8 cellular contexts compared by ENCODE assay signal in the genomic region with DNA sequence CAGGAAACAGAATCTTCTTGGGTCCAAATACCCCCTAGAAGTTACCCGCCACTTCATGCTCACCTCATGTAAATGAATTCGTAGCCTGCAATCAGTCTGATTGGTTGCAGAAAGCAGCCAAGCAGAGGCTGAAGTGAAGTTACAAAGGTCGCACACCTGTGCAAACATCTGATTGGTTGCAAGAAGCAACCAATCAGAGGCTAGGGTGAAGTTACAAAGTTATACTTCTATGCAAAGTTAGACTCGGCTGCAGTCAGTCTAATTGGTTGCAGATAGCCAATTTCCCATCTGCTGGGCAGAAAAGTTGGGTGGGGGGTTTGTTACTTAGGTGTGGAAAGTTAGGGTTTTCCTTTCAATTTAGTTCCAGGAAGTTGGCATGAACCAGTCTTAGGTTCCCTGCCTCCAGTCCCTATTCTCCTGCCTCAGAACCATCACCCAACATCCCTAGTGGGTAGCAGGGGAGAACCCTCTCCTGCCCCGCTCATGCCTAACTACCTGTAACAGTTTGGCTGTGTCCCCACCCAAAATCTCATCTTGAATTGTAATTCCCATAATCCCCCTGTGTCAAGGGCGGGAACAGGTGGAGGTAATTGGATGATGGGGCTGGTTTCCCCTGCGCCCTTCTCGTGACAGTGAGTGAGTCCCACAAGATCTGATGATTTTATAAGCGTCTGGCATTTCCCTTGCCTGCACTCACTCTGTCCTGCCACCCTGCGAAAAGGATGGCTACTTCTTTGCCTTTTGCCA. TPM values are rescaled to one million over a fixed set of nuclear protein-coding genes. Genes with fewer than 3 reads are reported as not detected.
A peak's percentile ranks its signal among the peaks of the same experiment; 100 is the strongest.
DNase-seq lines count a peak whose midpoint lies in the region; ATAC-seq, FAIRE-seq and TF ChIP-seq lines count a peak whose summit lies in the region.

No MANE protein-coding gene starts in this region.

- peak; percentile 77 to 85 for DNase-seq in Caco-2
- DNase-seq in RWPE2 (ENCODE audit: low spot score): no peak
- DNase-seq in pancreas: peak in 4 of 6 donors; percentile 21 to 39 (median 32)
- no peak for DNase-seq in GM13977 (ENCODE audit: low spot score)
- DNase-seq in kidney tubule cell (ENCODE audit: low spot score): no peak
- no peak for DNase-seq in cerebellum (ENCODE audit: low spot score)

- TF ChIP-seq CTCF in Caco-2 (IDR thresholded peaks at IDR 0.05; ENCODE audit: insufficient read depth in 1 of 2, low read depth in 1 of 2, low read length in 1 of 2, severe bottlenecking in 1 of 2, unreplicated experiment in 1 of 2) (no peak), RWPE2 (IDR thresholded peaks at IDR 0.05; ENCODE audit: poor library complexity, severe bottlenecking) (no peak), pancreas (IDR thresholded peaks at IDR 0.05) (no peak), GM13977 (IDR thresholded peaks at IDR 0.05; ENCODE audit: extremely low read depth, insufficient read depth, missing control alignments) (no peak)

- POLR2A ChIA-PET in Caco-2 (lab: Charles Lee): interaction anchor here (0.8 to 1.6 kb wide), 5 partner anchors 22 to 260 kb away, joined by 3 to 12 read pairs (median 8); no protein-coding TSS in a partner anchor

- TSS peak; percentile 83 for BruUV-seq in Caco-2 (replicated peaks; lab: Mats Ljungman, UMichigan)

- no peaks in the 10 kb centered on the region for H3K27me3 ChIP-seq in Caco-2 (replicated peaks; ENCODE audit: control insufficient read depth, insufficient read depth, low read length)
- no peaks in the 10 kb centered on the region for H3K27me3 ChIP-seq in RWPE2 (ENCODE audit: insufficient read depth, poor library complexity, severe bottlenecking)
- H3K27me3 ChIP-seq in esophagus (ENCODE audit: control insufficient read depth in 1 of 2, insufficient read depth in 2 of 2, low read length in 2 of 2): no peaks in the 10 kb centered on the region
- no peaks in the 10 kb centered on the region for H3K27me3 ChIP-seq in pancreas

- no peak for FAIRE-seq in pancreas (lab: Jason Lieb, UNC)

- 75 to 83% methylated on average over 10 of the region's 10 CpGs for WGBS in esophagus, 2 donors
- WGBS in pancreas, 2 donors: 45 to 50% methylated on average over 10 of the region's 10 CpGs

- peaks cover 19% of the 10 kb centered on the region for H3K36me3 Mint-ChIP-seq in Caco-2 (ENCODE audit: insufficient read depth, unreplicated experiment)

- H3K4me1 ChIP-seq in Caco-2: peaks cover 18% of the 10 kb centered on the region
- H3K4me1 ChIP-seq in RWPE2 (ENCODE audit: insufficient read depth, poor library complexity, severe bottlenecking): peaks cover 15% of the 10 kb centered on the region
- peaks cover 3 to 5% of the 10 kb centered on the region in 2 donors for H3K4me1 ChIP-seq in esophagus (ENCODE audit: control insufficient read depth in 2 of 2, insufficient read depth in 2 of 2, low read length in 1 of 2)
- peaks cover 0 to 6% (median 0%) of the 10 kb centered on the region in 3 donors for H3K4me1 ChIP-seq in pancreas

- peak overlapping the region; percentile 93 for H3K27ac Mint-ChIP-seq in Caco-2 (ENCODE audit: unreplicated experiment)

- ATAC-seq in RWPE2 (ENCODE audit: low read depth) (no peak), pancreas (peak in 2 of 4 donors; percentile 14 to 31), HG03520 (IDR thresholded peaks at IDR 0.05; ENCODE audit: unreplicated experiment) (no peak)

- H3K4me3 ChIP-seq in Caco-2 (ENCODE audit: low read depth, low read length) (peak overlapping the region; percentile 52), RWPE2 (ENCODE audit: severe bottlenecking) (peak overlapping the region; percentile 49), esophagus (ENCODE audit: low read depth in 1 of 2, low read length in 2 of 2) (peak overlapping the region in 1 of 2 donors; percentile 66), pancreas (peak overlapping the region in 3 of 4 donors; percentile 76 to 80 (median 78))

- H3K9me3 ChIP-seq in Caco-2 (no peaks in the 10 kb centered on the region), RWPE2 (ENCODE audit: severe bottlenecking) (no peaks in the 10 kb centered on the region), esophagus (ENCODE audit: control insufficient read depth in 2 of 2, insufficient read depth in 1 of 2, low read depth in 1 of 2, low read length in 1 of 2) (no peaks in the 10 kb centered on the region), pancreas (no peaks in the 10 kb centered on the region)

- peaks cover 26% of the 10 kb centered on the region for H3K4me1 Mint-ChIP-seq in Caco-2 (ENCODE audit: low read depth, unreplicated experiment)

- intact Hi-C loops in Caco-2 (cut with micrococcal nuclease; ENCODE audit: unreplicated experiment) (loop anchor here (1.0 to 10.0 kb wide), 6 partner anchors 30 to 377 kb away; a partner anchor contains a TSS), pancreas (cut with DNase I) (no loop called here)

- peak overlapping the region; percentile 97 for H3K4me3 Mint-ChIP-seq in Caco-2 (ENCODE audit: unreplicated experiment)

- H3K36me3 ChIP-seq in Caco-2 (ENCODE audit: control insufficient read depth, insufficient read depth, low read length): no peaks in the 10 kb centered on the region
- peaks cover 13% of the 10 kb centered on the region for H3K36me3 ChIP-seq in RWPE2 (ENCODE audit: low read depth)
- no peaks in the 10 kb centered on the region for H3K36me3 ChIP-seq in esophagus (ENCODE audit: control insufficient read depth in 2 of 2, insufficient read depth in 2 of 2, low read length in 1 of 2)
- H3K36me3 ChIP-seq in pancreas: no peaks in the 10 kb centered on the region

- in situ Hi-C loops in GM13977 (cut with MboI; ENCODE audit: low pct_unique_long_range_greater_than_20kb, low sequenced_read_pairs, unreplicated experiment): no loop called here

- CTCF ChIA-PET in Caco-2 (lab: Charles Lee): interaction anchor here (0.9 to 2.5 kb wide), 4 partner anchors 18 to 327 kb away, joined by 3 to 27 read pairs (median 6); a partner anchor contains a TSS

- H3K27ac ChIP-seq in RWPE2 (ENCODE audit: poor library complexity, severe bottlenecking) (peak overlapping the region; percentile 94), esophagus (ENCODE audit: low read depth in 2 of 2, low read length in 1 of 2) (peak overlapping the region; percentile 81 to 94), pancreas (peak overlapping the region; percentile 76 to 94 (median 88))

- no peaks in the 10 kb centered on the region for H3K9me3 Mint-ChIP-seq in Caco-2 (ENCODE audit: unreplicated experiment)

- no peaks in the 10 kb centered on the region for H3K27me3 Mint-ChIP-seq in Caco-2 (ENCODE audit: insufficient read depth, unreplicated experiment)

RNA-seq across cellular contexts. Expression of a gene that starts 1.2 kb away (rescaled TPM):
- total RNA-seq in Caco-2 (2022): 13.0 and 13.5 TPM in 2 replicates
- 10 to 100 TPM in 1 of 2 donors, 1 to 10 TPM in 1; 7.3 to 27.2 TPM for polyA plus RNA-seq in esophagus
- 10 to 100 TPM in 4 of 6 donors, 1 to 10 TPM in 2; 9.0 to 22.1 (median 12.6) TPM for total RNA-seq in pancreas
- polyA plus RNA-seq in pancreas: 10 to 100 TPM; 24.0 to 27.1 TPM
- total RNA-seq in cerebellum: 39.3 TPM

Comparison
In these comparisons a context has a peak if more than half of its experiments do, and no peak if none do; other contexts are left out.
1. DNase-seq: peak in Caco-2 (2 of 2) and pancreas (4 of 6); none in RWPE2 (single experiment), GM13977 (single experiment), kidney tubule cell (single experiment) and cerebellum (single experiment).
2. Peak in every context shown above with its lines, with median percentiles within 50 percentile points of each other: H3K27ac ChIP-seq.